Comparison of ENCODE assay signal across 38 cellular contexts in genomic region chr20:18042211-18042610, GRCh38. TPM values are rescaled to one million over a fixed set of nuclear protein-coding genes. Genes with fewer than 3 reads are reported as not detected.
"Had no signal": no experiment of that assay in that cellular context is flagged by ENCODE, and none has a peak within 500 bp of the region (broad histone marks: within the 10 kb centered on the region; RNA-seq: fewer than 3 reads in every experiment).

No MANE protein-coding gene starts in this region.

- ATAC-seq: activated CD4-positive, alpha-beta T cell treated with anti-CD3 and anti-CD28 coated beads for 36 hours; activated CD4-positive, CD25-positive, alpha-beta regulatory T cell treated with anti-CD3 and anti-CD28 coated beads, Interleukin-2, amount 50 U/mL, for 24 hours; activated CD8-positive, alpha-beta memory T cell treated with anti-CD3 and anti-CD28 coated beads, Interleukin-2, amount 10 ng/mL, durations not matched to agents 7 days and 5 days; activated CD8-positive, alpha-beta T cell treated with anti-CD3 and anti-CD28 coated beads, Interleukin-2, amount 10 ng/mL, durations not matched to agents 7 days and 5 days; activated naive CD8-positive, alpha-beta T cell treated with anti-CD3 and anti-CD28 coated beads, Interleukin-2, amount 50 U/mL, for 24 hours had no signal

- H3K36me3 Mint-ChIP-seq: activated CD8-positive, alpha-beta memory T cell treated with anti-CD3 and anti-CD28 coated beads, Interleukin-2, amount 10 ng/mL, durations not matched to agents 7 days and 5 days; activated naive CD4-positive, alpha-beta T cell treated with anti-CD3 and anti-CD28 coated beads, Interleukin-2, amount 10 ng/mL, durations not matched to agents 7 days and 5 days; activated naive CD8-positive, alpha-beta T cell; activated naive CD8-positive, alpha-beta T cell treated with anti-CD3 and anti-CD28 coated beads, Interleukin-2, amount 10 ng/mL, durations not matched to agents 7 days and 5 days; brain had no signal

- H3K4me1 ChIP-seq: ascending aorta had no signal

- H3K27ac ChIP-seq: ascending aorta, cardiac muscle cell, VCaP had no signal

- H3K4me1 Mint-ChIP-seq: activated CD4-positive, alpha-beta memory T cell treated with anti-CD3 and anti-CD28 coated beads, Interleukin-2, amount 10 ng/mL, durations not matched to agents 7 days and 5 days; activated CD4-positive, alpha-beta T cell treated with anti-CD3 and anti-CD28 coated beads for 36 hours; activated CD4-positive, alpha-beta T cell treated with anti-CD3 and anti-CD28 coated beads, Interleukin-2, amount 10 ng/mL, durations not matched to agents 7 days and 5 days; activated CD8-positive, alpha-beta memory T cell treated with anti-CD3 and anti-CD28 coated beads, Interleukin-2, amount 10 ng/mL, durations not matched to agents 7 days and 5 days; activated naive CD4-positive, alpha-beta T cell treated with anti-CD3 and anti-CD28 coated beads, Interleukin-2, amount 10 ng/mL, durations not matched to agents 7 days and 5 days; activated naive CD4-positive, alpha-beta T cell treated with anti-CD3 and anti-CD28 coated beads, Interleukin-2, amount 50 U/mL, for 24 hours; activated naive CD8-positive, alpha-beta T cell treated with anti-CD3 and anti-CD28 coated beads, Interleukin-2, amount 10 ng/mL, durations not matched to agents 7 days and 5 days; activated naive CD8-positive, alpha-beta T cell treated with anti-CD3 and anti-CD28 coated beads, Interleukin-2, amount 50 U/mL, for 24 hours; brain; central memory CD8-positive, alpha-beta T cell had no signal

- DNase-seq: activated CD4-positive, alpha-beta memory T cell treated with anti-CD3 and anti-CD28 coated beads, Interleukin-2, amount 10 ng/mL, durations not matched to agents 7 days and 5 days; activated CD4-positive, alpha-beta T cell treated with anti-CD3 and anti-CD28 coated beads for 1 hour; activated CD4-positive, alpha-beta T cell treated with anti-CD3 and anti-CD28 coated beads for 36 hours; activated CD4-positive, alpha-beta T cell treated with anti-CD3 and anti-CD28 coated beads for 48 hours; activated CD4-positive, alpha-beta T cell treated with anti-CD3 and anti-CD28 coated beads, Interleukin-2, amount 10 ng/mL, durations not matched to agents 7 days and 5 days; activated CD4-positive, alpha-beta T cell treated with anti-CD3 and anti-CD28 coated beads, Interleukin-2, amount 50 U/mL, for 48 hours; activated CD4-positive, CD25-positive, alpha-beta regulatory T cell; activated CD8-positive, alpha-beta memory T cell treated with anti-CD3 and anti-CD28 coated beads for 24 hours; activated CD8-positive, alpha-beta memory T cell treated with anti-CD3 and anti-CD28 coated beads, Interleukin-2, amount 10 ng/mL, durations not matched to agents 7 days and 5 days; activated CD8-positive, alpha-beta memory T cell treated with anti-CD3 and anti-CD28 coated beads, Interleukin-2, amount 50 U/mL, for 48 hours; activated CD8-positive, alpha-beta T cell treated with anti-CD3 and anti-CD28 coated beads, Interleukin-2, amount 10 ng/mL, durations not matched to agents 7 days and 5 days; activated effector memory CD4-positive, alpha-beta T cell treated with Interleukin-2 at 50 U/mL for 16 hours; activated gamma-delta T cell; activated naive CD4-positive, alpha-beta T cell treated with anti-CD3 and anti-CD28 coated beads, Interleukin-2, amount 10 ng/mL, durations not matched to agents 7 days and 5 days; activated naive CD4-positive, alpha-beta T cell treated with Interleukin-2 at 50 U/mL for 16 hours; activated naive CD8-positive, alpha-beta T cell treated with anti-CD3 and anti-CD28 coated beads, Interleukin-2, amount 10 ng/mL, durations not matched to agents 7 days and 5 days; activated naive CD8-positive, alpha-beta T cell treated with anti-CD3 and anti-CD28 coated beads, Interleukin-2, amount 50 U/mL, for 24 hours; activated T-cell treated with anti-CD3 and anti-CD28 coated beads, Interleukin-2, amount 50 U/mL, for 24 hours; activated T-cell treated with anti-CD3 and anti-CD28 coated beads, Interleukin-2, amount 50 U/mL, for 48 hours; amygdala; anterior cingulate cortex; caudate nucleus; cerebellar nuclear complex; T-helper 1 cell; T-helper 2 cell; T-helper 9 cell had no signal

- H3K27ac Mint-ChIP-seq: activated CD4-positive, alpha-beta memory T cell treated with anti-CD3 and anti-CD28 coated beads, Interleukin-2, amount 10 ng/mL, durations not matched to agents 7 days and 5 days; activated CD4-positive, alpha-beta T cell treated with anti-CD3 and anti-CD28 coated beads for 36 hours; activated CD4-positive, alpha-beta T cell treated with anti-CD3 and anti-CD28 coated beads, Interleukin-2, amount 10 ng/mL, durations not matched to agents 7 days and 5 days; activated CD8-positive, alpha-beta memory T cell treated with anti-CD3 and anti-CD28 coated beads, Interleukin-2, amount 10 ng/mL, durations not matched to agents 7 days and 5 days; activated CD8-positive, alpha-beta T cell treated with anti-CD3 and anti-CD28 coated beads, Interleukin-2, amount 10 ng/mL, durations not matched to agents 7 days and 5 days; activated naive CD4-positive, alpha-beta T cell treated with anti-CD3 and anti-CD28 coated beads, Interleukin-2, amount 10 ng/mL, durations not matched to agents 7 days and 5 days; activated naive CD4-positive, alpha-beta T cell treated with anti-CD3 and anti-CD28 coated beads, Interleukin-2, amount 50 U/mL, for 24 hours; activated naive CD8-positive, alpha-beta T cell; activated naive CD8-positive, alpha-beta T cell treated with anti-CD3 and anti-CD28 coated beads, Interleukin-2, amount 10 ng/mL, durations not matched to agents 7 days and 5 days; activated naive CD8-positive, alpha-beta T cell treated with anti-CD3 and anti-CD28 coated beads, Interleukin-2, amount 50 U/mL, for 24 hours; activated T-cell treated with anti-CD3 and anti-CD28 coated beads, Interleukin-2, amount 50 U/mL, for 24 hours; activated T-helper 2 cell treated with anti-CD3 and anti-CD28 coated beads, Interferon-gamma antibody, Interleukin-2, Interleukin-4, amounts not matched to agents 10 μg/mL and 5 μg/mL and 100 μg/mL, durations not matched to agents 14 hours and 24 hours and 36 hours; brain; T-helper 1 cell treated with Interleukin-12 subunit alpha and Interleukin-12 subunit beta and Interleukin-4 antibody, amounts not matched to agents 30 μg/mL and 1 μg/mL, for 36 hours; T-helper 2 cell treated with Interferon-gamma antibody and Interleukin-4, amounts not matched to agents 5 μg/mL and 100 μg/mL, for 36 hours had no signal

- H3K9me3 Mint-ChIP-seq: activated CD4-positive, alpha-beta memory T cell treated with anti-CD3 and anti-CD28 coated beads, Interleukin-2, amount 10 ng/mL, durations not matched to agents 7 days and 5 days; activated CD4-positive, alpha-beta T cell treated with anti-CD3 and anti-CD28 coated beads, Interleukin-2, amount 10 ng/mL, durations not matched to agents 7 days and 5 days; activated naive CD4-positive, alpha-beta T cell treated with anti-CD3 and anti-CD28 coated beads, Interleukin-2, amount 50 U/mL, for 24 hours; activated T-helper 2 cell treated with anti-CD3 and anti-CD28 coated beads, Interferon-gamma antibody, Interleukin-2, Interleukin-4, amounts not matched to agents 10 μg/mL and 5 μg/mL and 100 μg/mL, durations not matched to agents 14 hours and 24 hours and 36 hours; T-helper 1 cell treated with Interleukin-12 subunit alpha and Interleukin-12 subunit beta and Interleukin-4 antibody, amounts not matched to agents 30 μg/mL and 1 μg/mL, for 36 hours; T-helper 2 cell treated with Interferon-gamma antibody and Interleukin-4, amounts not matched to agents 5 μg/mL and 100 μg/mL, for 36 hours had no signal

- H3K27me3 ChIP-seq: ascending aorta had no signal

- H3K4me3 Mint-ChIP-seq: activated CD4-positive, alpha-beta memory T cell treated with anti-CD3 and anti-CD28 coated beads, Interleukin-2, amount 10 ng/mL, durations not matched to agents 7 days and 5 days; activated CD4-positive, alpha-beta T cell treated with anti-CD3 and anti-CD28 coated beads for 36 hours; activated CD4-positive, alpha-beta T cell treated with anti-CD3 and anti-CD28 coated beads, Interleukin-2, amount 10 ng/mL, durations not matched to agents 7 days and 5 days; activated CD8-positive, alpha-beta memory T cell treated with anti-CD3 and anti-CD28 coated beads, Interleukin-2, amount 10 ng/mL, durations not matched to agents 7 days and 5 days; activated CD8-positive, alpha-beta T cell treated with anti-CD3 and anti-CD28 coated beads, Interleukin-2, amount 10 ng/mL, durations not matched to agents 7 days and 5 days; activated naive CD4-positive, alpha-beta T cell treated with anti-CD3 and anti-CD28 coated beads, Interleukin-2, amount 10 ng/mL, durations not matched to agents 7 days and 5 days; activated naive CD4-positive, alpha-beta T cell treated with anti-CD3 and anti-CD28 coated beads, Interleukin-2, amount 50 U/mL, for 24 hours; activated naive CD8-positive, alpha-beta T cell; activated naive CD8-positive, alpha-beta T cell treated with anti-CD3 and anti-CD28 coated beads, Interleukin-2, amount 10 ng/mL, durations not matched to agents 7 days and 5 days; activated naive CD8-positive, alpha-beta T cell treated with anti-CD3 and anti-CD28 coated beads, Interleukin-2, amount 50 U/mL, for 24 hours; activated T-cell treated with anti-CD3 and anti-CD28 coated beads, Interleukin-2, amount 50 U/mL, for 24 hours; brain; central memory CD8-positive, alpha-beta T cell; T-helper 1 cell treated with Interleukin-12 subunit alpha and Interleukin-12 subunit beta and Interleukin-4 antibody, amounts not matched to agents 30 μg/mL and 1 μg/mL, for 36 hours; T-helper 2 cell treated with Interferon-gamma antibody and Interleukin-4, amounts not matched to agents 5 μg/mL and 100 μg/mL, for 36 hours had no signal

RNA-seq across cellular contexts. Expression of gene OVOL2, which starts 15.5 kb away (rescaled TPM):
- total RNA-seq: activated CD4-positive, alpha-beta T cell treated with anti-CD3 and anti-CD28 coated beads for 36 hours; activated CD4-positive, alpha-beta T cell treated with anti-CD3 and anti-CD28 coated beads, Interleukin-2, amount 10 ng/mL, durations not matched to agents 7 days and 5 days; activated CD8-positive, alpha-beta memory T cell treated with anti-CD3 and anti-CD28 coated beads, Interleukin-2, amount 10 ng/mL, durations not matched to agents 7 days and 5 days; activated CD8-positive, alpha-beta T cell treated with anti-CD3 and anti-CD28 coated beads, Interleukin-2, amount 10 ng/mL, durations not matched to agents 7 days and 5 days; activated naive CD8-positive, alpha-beta T cell treated with anti-CD3 and anti-CD28 coated beads, Interleukin-2, amount 10 ng/mL, durations not matched to agents 7 days and 5 days; activated T-helper 2 cell treated with anti-CD3 and anti-CD28 coated beads, Interferon-gamma antibody, Interleukin-2, Interleukin-4, amounts not matched to agents 10 μg/mL and 5 μg/mL and 100 μg/mL, durations not matched to agents 14 hours and 24 hours and 36 hours; ascending aorta; chondrocyte had no signal
